3 cellular contexts compared by ENCODE assay signal in the genomic region with DNA sequence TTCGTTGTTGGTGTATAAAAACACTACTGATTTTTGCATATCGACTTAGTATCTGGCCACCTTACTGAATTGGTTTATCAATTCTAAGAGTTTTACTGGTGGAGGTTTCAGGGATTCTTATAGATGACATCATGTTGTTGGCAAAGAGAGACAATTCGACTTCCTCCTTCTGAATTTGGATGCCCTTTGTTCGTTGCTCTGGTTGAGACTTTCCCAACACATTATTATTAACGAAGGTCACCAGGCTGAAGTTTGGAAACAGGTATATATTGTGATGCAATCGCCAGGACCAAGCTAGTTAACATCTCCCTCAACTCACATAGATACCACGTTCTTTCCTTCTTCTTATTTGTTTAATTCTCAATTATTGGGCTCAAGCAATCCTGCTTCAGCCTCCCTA.
TF ChIP-seq lines count a peak whose summit lies in the region.

No MANE protein-coding gene starts in this region.

TF ChIP-seq in HEK293, 187 proteins besides CTCF, POLR2A, EP300 and RAD21:
- TF ChIP-seq, protein P1, sequence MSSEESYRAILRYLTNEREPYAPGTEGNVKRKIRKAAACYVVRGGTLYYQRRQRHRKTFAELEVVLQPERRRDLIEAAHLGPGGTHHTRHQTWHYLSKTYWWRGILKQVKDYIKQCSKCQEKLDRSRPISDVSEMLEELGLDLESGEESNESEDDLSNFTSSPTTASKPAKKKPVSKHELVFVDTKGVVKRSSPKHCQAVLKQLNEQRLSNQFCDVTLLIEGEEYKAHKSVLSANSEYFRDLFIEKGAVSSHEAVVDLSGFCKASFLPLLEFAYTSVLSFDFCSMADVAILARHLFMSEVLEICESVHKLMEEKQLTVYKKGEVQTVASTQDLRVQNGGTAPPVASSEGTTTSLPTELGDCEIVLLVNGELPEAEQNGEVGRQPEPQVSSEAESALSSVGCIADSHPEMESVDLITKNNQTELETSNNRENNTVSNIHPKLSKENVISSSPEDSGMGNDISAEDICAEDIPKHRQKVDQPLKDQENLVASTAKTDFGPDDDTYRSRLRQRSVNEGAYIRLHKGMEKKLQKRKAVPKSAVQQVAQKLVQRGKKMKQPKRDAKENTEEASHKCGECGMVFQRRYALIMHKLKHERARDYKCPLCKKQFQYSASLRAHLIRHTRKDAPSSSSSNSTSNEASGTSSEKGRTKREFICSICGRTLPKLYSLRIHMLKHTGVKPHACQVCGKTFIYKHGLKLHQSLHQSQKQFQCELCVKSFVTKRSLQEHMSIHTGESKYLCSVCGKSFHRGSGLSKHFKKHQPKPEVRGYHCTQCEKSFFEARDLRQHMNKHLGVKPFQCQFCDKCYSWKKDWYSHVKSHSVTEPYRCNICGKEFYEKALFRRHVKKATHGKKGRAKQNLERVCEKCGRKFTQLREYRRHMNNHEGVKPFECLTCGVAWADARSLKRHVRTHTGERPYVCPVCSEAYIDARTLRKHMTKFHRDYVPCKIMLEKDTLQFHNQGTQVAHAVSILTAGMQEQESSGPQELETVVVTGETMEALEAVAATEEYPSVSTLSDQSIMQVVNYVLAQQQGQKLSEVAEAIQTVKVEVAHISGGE (tag by site-specific recombination; conservative IDR thresholded peaks at IDR 0.05; ENCODE audit: low read depth), result no peak
- TF ChIP-seq, protein P2, sequence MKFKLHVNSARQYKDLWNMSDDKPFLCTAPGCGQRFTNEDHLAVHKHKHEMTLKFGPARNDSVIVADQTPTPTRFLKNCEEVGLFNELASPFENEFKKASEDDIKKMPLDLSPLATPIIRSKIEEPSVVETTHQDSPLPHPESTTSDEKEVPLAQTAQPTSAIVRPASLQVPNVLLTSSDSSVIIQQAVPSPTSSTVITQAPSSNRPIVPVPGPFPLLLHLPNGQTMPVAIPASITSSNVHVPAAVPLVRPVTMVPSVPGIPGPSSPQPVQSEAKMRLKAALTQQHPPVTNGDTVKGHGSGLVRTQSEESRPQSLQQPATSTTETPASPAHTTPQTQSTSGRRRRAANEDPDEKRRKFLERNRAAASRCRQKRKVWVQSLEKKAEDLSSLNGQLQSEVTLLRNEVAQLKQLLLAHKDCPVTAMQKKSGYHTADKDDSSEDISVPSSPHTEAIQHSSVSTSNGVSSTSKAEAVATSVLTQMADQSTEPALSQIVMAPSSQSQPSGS (tag by site-specific recombination; IDR thresholded peaks at IDR 0.05; ENCODE audit: low read depth), result peak; percentile 51; the same call in 1 of the 2 replicates
- no peak for TF ChIP-seq ZNF530 (tag by site-specific recombination; IDR thresholded peaks at IDR 0.05; ENCODE audit: low read depth)

TF ChIP-seq in IMR-90, 13 proteins besides CTCF, POLR2A, EP300 and RAD21:
- TF ChIP-seq, protein P3, sequence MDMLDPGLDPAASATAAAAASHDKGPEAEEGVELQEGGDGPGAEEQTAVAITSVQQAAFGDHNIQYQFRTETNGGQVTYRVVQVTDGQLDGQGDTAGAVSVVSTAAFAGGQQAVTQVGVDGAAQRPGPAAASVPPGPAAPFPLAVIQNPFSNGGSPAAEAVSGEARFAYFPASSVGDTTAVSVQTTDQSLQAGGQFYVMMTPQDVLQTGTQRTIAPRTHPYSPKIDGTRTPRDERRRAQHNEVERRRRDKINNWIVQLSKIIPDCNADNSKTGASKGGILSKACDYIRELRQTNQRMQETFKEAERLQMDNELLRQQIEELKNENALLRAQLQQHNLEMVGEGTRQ (IDR thresholded peaks at IDR 0.05; ENCODE audit: low read depth, low read length), result no peak
- 0 out of 2 replicates have a peak, but pooled peaks have one; percentile 7 for TF ChIP-seq CEBPB (IDR thresholded peaks at IDR 0.05; ENCODE audit: low read depth, low read length)

TF ChIP-seq in liver, 16 proteins besides CTCF, POLR2A, EP300 and RAD21:
- TF ChIP-seq TAF1 (conservative IDR thresholded peaks at IDR 0.05) (no peak), SP1 (IDR thresholded peaks at IDR 0.05) (no peak), FOXA1 (IDR thresholded peaks at IDR 0.05) (no peak), GABPA (IDR thresholded peaks at IDR 0.05 in 1 of 2, conservative IDR thresholded peaks at IDR 0.05 in 1 of 2) (peak in 1 of 2 donors; percentile 57), FOXA2 (IDR thresholded peaks at IDR 0.05) (no peak), HNF4A (conservative IDR thresholded peaks at IDR 0.05) (peak; percentile 70 to 89), YY1 (IDR thresholded peaks at IDR 0.05) (peak; percentile 14), HNF4G (IDR thresholded peaks at IDR 0.05) (no peak), EGR1 (IDR thresholded peaks at IDR 0.05; ENCODE audit: low read depth in 2 of 2) (no peak), JUND (IDR thresholded peaks at IDR 0.05) (peak; percentile 19 to 67), NR2F2 (IDR thresholded peaks at IDR 0.05) (no peak), RXRA (IDR thresholded peaks at IDR 0.05) (peak; percentile 28 to 86)
- TF ChIP-seq, protein P4, sequence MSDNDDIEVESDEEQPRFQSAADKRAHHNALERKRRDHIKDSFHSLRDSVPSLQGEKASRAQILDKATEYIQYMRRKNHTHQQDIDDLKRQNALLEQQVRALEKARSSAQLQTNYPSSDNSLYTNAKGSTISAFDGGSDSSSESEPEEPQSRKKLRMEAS (IDR thresholded peaks at IDR 0.05), result no peak
- TF ChIP-seq, protein P5, sequence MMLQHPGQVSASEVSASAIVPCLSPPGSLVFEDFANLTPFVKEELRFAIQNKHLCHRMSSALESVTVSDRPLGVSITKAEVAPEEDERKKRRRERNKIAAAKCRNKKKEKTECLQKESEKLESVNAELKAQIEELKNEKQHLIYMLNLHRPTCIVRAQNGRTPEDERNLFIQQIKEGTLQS (IDR thresholded peaks at IDR 0.05), result peak; percentile 24
- TF ChIP-seq, protein P6, sequence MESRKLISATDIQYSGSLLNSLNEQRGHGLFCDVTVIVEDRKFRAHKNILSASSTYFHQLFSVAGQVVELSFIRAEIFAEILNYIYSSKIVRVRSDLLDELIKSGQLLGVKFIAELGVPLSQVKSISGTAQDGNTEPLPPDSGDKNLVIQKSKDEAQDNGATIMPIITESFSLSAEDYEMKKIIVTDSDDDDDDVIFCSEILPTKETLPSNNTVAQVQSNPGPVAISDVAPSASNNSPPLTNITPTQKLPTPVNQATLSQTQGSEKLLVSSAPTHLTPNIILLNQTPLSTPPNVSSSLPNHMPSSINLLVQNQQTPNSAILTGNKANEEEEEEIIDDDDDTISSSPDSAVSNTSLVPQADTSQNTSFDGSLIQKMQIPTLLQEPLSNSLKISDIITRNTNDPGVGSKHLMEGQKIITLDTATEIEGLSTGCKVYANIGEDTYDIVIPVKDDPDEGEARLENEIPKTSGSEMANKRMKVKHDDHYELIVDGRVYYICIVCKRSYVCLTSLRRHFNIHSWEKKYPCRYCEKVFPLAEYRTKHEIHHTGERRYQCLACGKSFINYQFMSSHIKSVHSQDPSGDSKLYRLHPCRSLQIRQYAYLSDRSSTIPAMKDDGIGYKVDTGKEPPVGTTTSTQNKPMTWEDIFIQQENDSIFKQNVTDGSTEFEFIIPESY (IDR thresholded peaks at IDR 0.05), result no peak
- TF ChIP-seq, protein P7, sequence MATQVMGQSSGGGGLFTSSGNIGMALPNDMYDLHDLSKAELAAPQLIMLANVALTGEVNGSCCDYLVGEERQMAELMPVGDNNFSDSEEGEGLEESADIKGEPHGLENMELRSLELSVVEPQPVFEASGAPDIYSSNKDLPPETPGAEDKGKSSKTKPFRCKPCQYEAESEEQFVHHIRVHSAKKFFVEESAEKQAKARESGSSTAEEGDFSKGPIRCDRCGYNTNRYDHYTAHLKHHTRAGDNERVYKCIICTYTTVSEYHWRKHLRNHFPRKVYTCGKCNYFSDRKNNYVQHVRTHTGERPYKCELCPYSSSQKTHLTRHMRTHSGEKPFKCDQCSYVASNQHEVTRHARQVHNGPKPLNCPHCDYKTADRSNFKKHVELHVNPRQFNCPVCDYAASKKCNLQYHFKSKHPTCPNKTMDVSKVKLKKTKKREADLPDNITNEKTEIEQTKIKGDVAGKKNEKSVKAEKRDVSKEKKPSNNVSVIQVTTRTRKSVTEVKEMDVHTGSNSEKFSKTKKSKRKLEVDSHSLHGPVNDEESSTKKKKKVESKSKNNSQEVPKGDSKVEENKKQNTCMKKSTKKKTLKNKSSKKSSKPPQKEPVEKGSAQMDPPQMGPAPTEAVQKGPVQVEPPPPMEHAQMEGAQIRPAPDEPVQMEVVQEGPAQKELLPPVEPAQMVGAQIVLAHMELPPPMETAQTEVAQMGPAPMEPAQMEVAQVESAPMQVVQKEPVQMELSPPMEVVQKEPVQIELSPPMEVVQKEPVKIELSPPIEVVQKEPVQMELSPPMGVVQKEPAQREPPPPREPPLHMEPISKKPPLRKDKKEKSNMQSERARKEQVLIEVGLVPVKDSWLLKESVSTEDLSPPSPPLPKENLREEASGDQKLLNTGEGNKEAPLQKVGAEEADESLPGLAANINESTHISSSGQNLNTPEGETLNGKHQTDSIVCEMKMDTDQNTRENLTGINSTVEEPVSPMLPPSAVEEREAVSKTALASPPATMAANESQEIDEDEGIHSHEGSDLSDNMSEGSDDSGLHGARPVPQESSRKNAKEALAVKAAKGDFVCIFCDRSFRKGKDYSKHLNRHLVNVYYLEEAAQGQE (IDR thresholded peaks at IDR 0.05), result no peak
